ENCODE assay signal across 9 cellular contexts in genomic region chr2:174344716-174345472, GRCh38. TPM values are rescaled to one million over a fixed set of nuclear protein-coding genes. Genes with fewer than 3 reads are reported as not detected.
DNase-seq lines count a peak whose midpoint lies in the region; ATAC-seq, FAIRE-seq and TF ChIP-seq lines count a peak whose summit lies in the region.
"Had no signal": no experiment of that assay in that cellular context is flagged by ENCODE, and none has a peak within 500 bp of the region (broad histone marks: within the 10 kb centered on the region; RNA-seq: fewer than 3 reads in every experiment).

No MANE protein-coding gene starts in this region.

- DNase-seq in D721Med (ENCODE audit: insufficient read length, low spot score) = no peak
- DNase-seq in SK-N-SH = no peak
- DNase-seq in kidney glomerular epithelial cell (lab: John Stamatoyannopoulos, UW) = peak; percentile 39
- no peak for DNase-seq in upper lobe of left lung
- DNase-seq in globus pallidus (ENCODE audit: low spot score) = no peak
- no peak for DNase-seq in NCI-H1048 (lab: John Stamatoyannopoulos, UW)

- H3K9me3 ChIP-seq in SK-N-SH (no peaks in the 10 kb centered on the region), upper lobe of left lung (no peaks in the 10 kb centered on the region)

- H3K27me3 ChIP-seq in SK-N-SH (ENCODE audit: insufficient read depth) (peaks cover 42% of the 10 kb centered on the region), upper lobe of left lung (peaks cover 4 to 48% (median 38%) of the 10 kb centered on the region in 4 donors)

- TF ChIP-seq CTCF in D721Med (IDR thresholded peaks at IDR 0.05; ENCODE audit: insufficient read depth, missing control alignments) = peak; percentile 49
- TF ChIP-seq CTCF in SK-N-SH (IDR thresholded peaks at IDR 0.05) = peak; percentile 65
- peak in 3 of 6 experiments; percentile 14 to 34 (median 19) for TF ChIP-seq CTCF in upper lobe of left lung (IDR thresholded peaks at IDR 0.05)

- H3K79me2 ChIP-seq in SK-N-SH (ENCODE audit: insufficient read depth) = no peaks in the 10 kb centered on the region

- peak; percentile 59 for TF ChIP-seq RAD21 in Ishikawa (IDR thresholded peaks at IDR 0.05; ENCODE audit: low read depth)
- TF ChIP-seq RAD21 in SK-N-SH (IDR thresholded peaks at IDR 0.05; ENCODE audit: low read length) = peak; percentile 68

- ATAC-seq in GM18502 (IDR thresholded peaks at IDR 0.05; ENCODE audit: poor library complexity, unreplicated experiment) (no peak), upper lobe of left lung (ENCODE audit: low FRiP score in 2 of 2) (no peak)

- no peak for FAIRE-seq in D721Med (lab: Jason Lieb, UNC)

- TF ChIP-seq POLR2A in upper lobe of left lung (IDR thresholded peaks at IDR 0.05) = no peak

- H3K4me3 ChIP-seq in SK-N-SH (ENCODE audit: low read depth in 2 of 2, low read length in 1 of 2) (no peak overlapping the region; a peak in 1 of 4 replicates), upper lobe of left lung (no peak overlapping the region)

- CTCF ChIA-PET in SK-N-SH (lab: Yijun Ruan, JAX) = interaction anchor here (0.7 to 7.9 kb wide), 20 partner anchors 9 to 1319 kb away, joined by 3 to 103 read pairs (median 4); no protein-coding TSS in a partner anchor

- TF ChIP-seq EP300 in Ishikawa (IDR thresholded peaks at IDR 0.05; ENCODE audit: borderline replicate concordance) (no peak), SK-N-SH (IDR thresholded peaks at IDR 0.05; ENCODE audit: borderline replicate concordance in 1 of 2, low read depth in 1 of 2, low read length in 1 of 2) (no peak), upper lobe of left lung (IDR thresholded peaks at IDR 0.05) (no peak)

- 64% methylated on average over 14 of the region's 14 CpGs for WGBS in SK-N-SH (ENCODE audit: low lambda C conversion rate)
- WGBS in upper lobe of left lung, 2 donors = 43 to 46% methylated on average over 14 of the region's 14 CpGs

- no peaks in the 10 kb centered on the region for H3K9me2 ChIP-seq in SK-N-SH

- H2AFZ ChIP-seq in SK-N-SH (ENCODE audit: low read depth) = no peak overlapping the region

- H3K27ac ChIP-seq in SK-N-SH (ENCODE audit: low read depth in 2 of 2, low read length in 1 of 2) (no peak overlapping the region), upper lobe of left lung (no peak overlapping the region)

- H3K4me2 ChIP-seq in SK-N-SH = no peak overlapping the region

- peaks cover 12% of the 10 kb centered on the region for H3F3A ChIP-seq in SK-N-SH (replicated peaks; ENCODE audit: insufficient read depth)

- peaks cover 23 to 25% of the 10 kb centered on the region in 2 experiments for H3K36me3 ChIP-seq in SK-N-SH (replicated peaks in 1 of 2; ENCODE audit: control insufficient read depth in 1 of 2, insufficient read depth in 2 of 2, low read length in 1 of 2)
- peaks cover 7 to 26% (median 14%) of the 10 kb centered on the region in 4 donors for H3K36me3 ChIP-seq in upper lobe of left lung

- H3K9ac ChIP-seq in SK-N-SH = no peak overlapping the region

- H4K20me1 ChIP-seq in SK-N-SH (ENCODE audit: insufficient read depth) = 0 out of 2 replicates have a peak, but pooled peaks cover 2% of the 10 kb centered on the region

- H3K4me1 ChIP-seq in SK-N-SH (ENCODE audit: control insufficient read depth in 1 of 2, insufficient read depth in 2 of 2, low read depth in 1 of 2, low read length in 1 of 2) (peaks cover 0 to 17% of the 10 kb centered on the region in 2 experiments; a peak in 1 of 4 replicates), upper lobe of left lung (peaks cover 24 to 45% (median 29%) of the 10 kb centered on the region in 4 donors)

- POLR2A ChIA-PET in SK-N-SH (lab: Yijun Ruan, JAX) = no interaction called here

TF ChIP-seq in Ishikawa, 13 proteins besides CTCF, POLR2A, EP300 and RAD21:
- TF ChIP-seq USF1 (IDR thresholded peaks at IDR 0.05) (no peak), TEAD4 (IDR thresholded peaks at IDR 0.05) (no peak), CEBPB (IDR thresholded peaks at IDR 0.05) (no peak), FOXM1 (IDR thresholded peaks at IDR 0.05; ENCODE audit: borderline replicate concordance, low read depth) (no peak), NFIC (IDR thresholded peaks at IDR 0.05) (no peak), MAX (IDR thresholded peaks at IDR 0.05) (no peak)
- TF ChIP-seq, protein P1, sequence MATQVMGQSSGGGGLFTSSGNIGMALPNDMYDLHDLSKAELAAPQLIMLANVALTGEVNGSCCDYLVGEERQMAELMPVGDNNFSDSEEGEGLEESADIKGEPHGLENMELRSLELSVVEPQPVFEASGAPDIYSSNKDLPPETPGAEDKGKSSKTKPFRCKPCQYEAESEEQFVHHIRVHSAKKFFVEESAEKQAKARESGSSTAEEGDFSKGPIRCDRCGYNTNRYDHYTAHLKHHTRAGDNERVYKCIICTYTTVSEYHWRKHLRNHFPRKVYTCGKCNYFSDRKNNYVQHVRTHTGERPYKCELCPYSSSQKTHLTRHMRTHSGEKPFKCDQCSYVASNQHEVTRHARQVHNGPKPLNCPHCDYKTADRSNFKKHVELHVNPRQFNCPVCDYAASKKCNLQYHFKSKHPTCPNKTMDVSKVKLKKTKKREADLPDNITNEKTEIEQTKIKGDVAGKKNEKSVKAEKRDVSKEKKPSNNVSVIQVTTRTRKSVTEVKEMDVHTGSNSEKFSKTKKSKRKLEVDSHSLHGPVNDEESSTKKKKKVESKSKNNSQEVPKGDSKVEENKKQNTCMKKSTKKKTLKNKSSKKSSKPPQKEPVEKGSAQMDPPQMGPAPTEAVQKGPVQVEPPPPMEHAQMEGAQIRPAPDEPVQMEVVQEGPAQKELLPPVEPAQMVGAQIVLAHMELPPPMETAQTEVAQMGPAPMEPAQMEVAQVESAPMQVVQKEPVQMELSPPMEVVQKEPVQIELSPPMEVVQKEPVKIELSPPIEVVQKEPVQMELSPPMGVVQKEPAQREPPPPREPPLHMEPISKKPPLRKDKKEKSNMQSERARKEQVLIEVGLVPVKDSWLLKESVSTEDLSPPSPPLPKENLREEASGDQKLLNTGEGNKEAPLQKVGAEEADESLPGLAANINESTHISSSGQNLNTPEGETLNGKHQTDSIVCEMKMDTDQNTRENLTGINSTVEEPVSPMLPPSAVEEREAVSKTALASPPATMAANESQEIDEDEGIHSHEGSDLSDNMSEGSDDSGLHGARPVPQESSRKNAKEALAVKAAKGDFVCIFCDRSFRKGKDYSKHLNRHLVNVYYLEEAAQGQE (IDR thresholded peaks at IDR 0.05; ENCODE audit: low read depth) = no peak

TF ChIP-seq in SK-N-SH, 30 proteins besides CTCF, POLR2A, EP300 and RAD21:
- TF ChIP-seq SMC3 (IDR thresholded peaks at IDR 0.05; ENCODE audit: low read depth, low read length) (peak; percentile 8; the same call in 1 of the 2 replicates), EZH2phosphoT487 (IDR thresholded peaks at IDR 0.05; ENCODE audit: borderline replicate concordance, low read depth) (no peak)

RNA-seq across cellular contexts. Expression of gene SP9, which starts 10.1 kb away (rescaled TPM):
- polyA plus RNA-seq in SK-N-SH (2012; rRNA removed) = not detected in 2 replicates
- not detected in 2 replicates for polyA plus RNA-seq in SK-N-SH (2012; cell fraction: cytosol; rRNA removed)
- polyA plus RNA-seq in SK-N-SH (2012; cell fraction: nucleus; rRNA removed) = not detected in 2 replicates
- not detected for total RNA-seq in upper lobe of left lung
- total RNA-seq: mononuclear cell had no signal

RNA-seq across cellular contexts. Expression of gene SCRN3, which starts 50.6 kb away (rescaled TPM):
- polyA plus RNA-seq in SK-N-SH (2012; rRNA removed) = 14.7 and 19.5 TPM in 2 replicates
- polyA plus RNA-seq in SK-N-SH (2012; cell fraction: cytosol; rRNA removed) = 20.5 and 24.7 TPM in 2 replicates
- 15.7 and 21.6 TPM in 2 replicates for polyA plus RNA-seq in SK-N-SH (2012; cell fraction: nucleus; rRNA removed)
- 10 to 100 TPM in 5 of 6 donors, 1 to 10 TPM in 1; 5.1 to 43.0 (median 21.7) TPM for total RNA-seq in upper lobe of left lung
